Comparison of ENCODE assay signal across 1 cellular context in genomic region chr10:73601486-73601921, GRCh38.
TF ChIP-seq lines count a peak whose summit lies in the region.

No MANE protein-coding gene starts in this region.

TF ChIP-seq in HEK293, 187 proteins besides CTCF, POLR2A, EP300 and RAD21 (continued from another document):
- 0 out of 2 replicates have a peak, but pooled peaks have one; percentile 18 for TF ChIP-seq ZNF692 (tag by site-specific recombination; IDR thresholded peaks at IDR 0.05)
- 0 out of 2 replicates have a peak, but pooled peaks have one; percentile 13 for TF ChIP-seq TSHZ1 (tag by site-specific recombination; IDR thresholded peaks at IDR 0.05; ENCODE audit: borderline replicate concordance)
- TF ChIP-seq ZBTB44 (tag by site-specific recombination; IDR thresholded peaks at IDR 0.05), result no peak
